ENCODE assay signal across 30 cellular contexts in genomic region chr2:157287160-157287559, GRCh38. TPM values are rescaled to one million over a fixed set of nuclear protein-coding genes. Genes with fewer than 3 reads are reported as not detected.
"Had no signal": no experiment of that assay in that cellular context is flagged by ENCODE, and none has a peak within 500 bp of the region (broad histone marks: within the 10 kb centered on the region; RNA-seq: fewer than 3 reads in every experiment).

No MANE protein-coding gene starts in this region.

- H3K27ac Mint-ChIP-seq: stimulated activated effector memory CD8-positive, alpha-beta T cell treated with anti-CD3 and anti-CD28 coated beads, Interleukin-12 subunit alpha, Interleukin-12 subunit beta, amount 100 ng/mL, for 72 hours; stimulated activated memory B cell treated with anti-CD40 and anti-IgM and Interleukin-4, amounts not matched to agents 10 μg/mL and 1 μg/mL and 100 μg/mL, for 72 hours; stimulated activated naive B cell treated with anti-CD40 and anti-IgM and Interleukin-4, amounts not matched to agents 10 μg/mL and 1 μg/mL and 100 μg/mL, for 72 hours; stimulated activated naive CD8-positive, alpha-beta T cell treated with anti-CD3 and anti-CD28 coated beads, Interleukin-15, amount 100 ng/mL, for 72 hours; stimulated activated naive CD8-positive, alpha-beta T cell treated with anti-CD3 and anti-CD28 coated beads, Interleukin-15, Interleukin-2, amounts not matched to agents 100 ng/mL and 50 ng/mL, for 24 hours; type B pancreatic cell had no signal

- FAIRE-seq: urothelium cell line had no signal

- H3K36me3 ChIP-seq: stomach, suprapubic skin, thoracic aorta, thyroid gland, tibial artery, tibial nerve, transverse colon, upper lobe of left lung, upper lobe of right lung, uterus, vagina had no signal

- H3K4me1 Mint-ChIP-seq: stimulated activated effector memory CD8-positive, alpha-beta T cell treated with anti-CD3 and anti-CD28 coated beads, Interleukin-12 subunit alpha, Interleukin-12 subunit beta, amount 100 ng/mL, for 72 hours; stimulated activated memory B cell treated with anti-CD40 and anti-IgM and Interleukin-4, amounts not matched to agents 10 μg/mL and 1 μg/mL and 100 μg/mL, for 72 hours; stimulated activated naive B cell treated with anti-CD40 and anti-IgM and Interleukin-4, amounts not matched to agents 10 μg/mL and 1 μg/mL and 100 μg/mL, for 72 hours; stimulated activated naive CD8-positive, alpha-beta T cell treated with anti-CD3 and anti-CD28 coated beads, Interleukin-15, amount 100 ng/mL, for 72 hours had no signal

- H3K9me3 ChIP-seq: stomach, suprapubic skin, testis, thoracic aorta, thyroid gland, tibial artery, tibial nerve, transverse colon, upper lobe of left lung, upper lobe of right lung, uterus, vagina had no signal

- H3K4me1 ChIP-seq: suprapubic skin, testis, thyroid gland, tibial nerve, upper lobe of right lung, uterus, vagina had no signal

- H3K27me3 Mint-ChIP-seq: type B pancreatic cell had no signal

- H3K27ac ChIP-seq: stomach, suprapubic skin, testis, thoracic aorta, thyroid gland, tibial artery, tibial nerve, transverse colon, upper lobe of left lung, upper lobe of right lung, uterus, vagina had no signal

- H3K27me3 ChIP-seq: stomach, suprapubic skin, testis, thyroid gland, tibial artery, tibial nerve, transverse colon, upper lobe of left lung, upper lobe of right lung, uterus, vagina had no signal

- DNase-seq: stimulated activated CD4-positive, alpha-beta T cell treated with anti-CD3 and anti-CD28 coated beads, Interleukin-2, amount 100 ng/mL, for 48 hours; stimulated activated CD4-positive, alpha-beta T cell treated with anti-CD3 and anti-CD28 coated beads, Interleukin-4, amount 100 ng/mL, for 1 hour; stimulated activated CD4-positive, alpha-beta T cell treated with anti-CD3 and anti-CD28 coated beads, Interleukin-4, amount 100 ng/mL, for 24 hours; stimulated activated CD4-positive, alpha-beta T cell treated with anti-CD3 and anti-CD28 coated beads, Interleukin-4, amount 100 ng/mL, for 4 hours; stimulated activated CD8-positive, alpha-beta memory T cell treated with anti-CD3 and anti-CD28 coated beads, Interleukin-4, amount 100 ng/mL, for 48 hours; stimulated activated naive B cell treated with anti-CD40 and anti-IgM and Interleukin-4, amounts not matched to agents 10 μg/mL and 1 μg/mL and 100 μg/mL, for 72 hours; stimulated activated naive CD4-positive, alpha-beta T cell; stimulated activated naive CD4-positive, alpha-beta T cell treated with Interleukin-2 at 50 U/mL for 16 hours; stimulated activated naive CD8-positive, alpha-beta T cell treated with anti-CD3 and anti-CD28 coated beads, Interleukin-15, amount 100 ng/mL, for 72 hours; stimulated activated naive CD8-positive, alpha-beta T cell treated with anti-CD3 and anti-CD28 coated beads, Interleukin-15, Interleukin-2, amounts not matched to agents 100 U/mL and 50 U/mL, for 24 hours; stomach; substantia nigra; testis; thyroid gland; tibial artery; transverse colon; trophoblast cell; upper lobe of right lung; uterus had no signal

- H3K36me3 Mint-ChIP-seq: stimulated activated effector memory CD8-positive, alpha-beta T cell treated with anti-CD3 and anti-CD28 coated beads, Interleukin-12 subunit alpha, Interleukin-12 subunit beta, amount 100 ng/mL, for 72 hours; stimulated activated memory B cell treated with anti-CD40 and anti-IgM and Interleukin-4, amounts not matched to agents 10 μg/mL and 1 μg/mL and 100 μg/mL, for 72 hours; stimulated activated naive B cell treated with anti-CD40 and anti-IgM and Interleukin-4, amounts not matched to agents 10 μg/mL and 1 μg/mL and 100 μg/mL, for 72 hours; type B pancreatic cell had no signal

- H3K4me3 ChIP-seq: stomach, suprapubic skin, testis, thoracic aorta, thyroid gland, tibial artery, tibial nerve, transverse colon, upper lobe of left lung, upper lobe of right lung, uterus, vagina had no signal

- H3K4me3 Mint-ChIP-seq: stimulated activated effector memory CD8-positive, alpha-beta T cell treated with anti-CD3 and anti-CD28 coated beads, Interleukin-12 subunit alpha, Interleukin-12 subunit beta, amount 100 ng/mL, for 72 hours; stimulated activated memory B cell treated with anti-CD40 and anti-IgM and Interleukin-4, amounts not matched to agents 10 μg/mL and 1 μg/mL and 100 μg/mL, for 72 hours; stimulated activated naive B cell treated with anti-CD40 and anti-IgM and Interleukin-4, amounts not matched to agents 10 μg/mL and 1 μg/mL and 100 μg/mL, for 72 hours; stimulated activated naive CD8-positive, alpha-beta T cell treated with anti-CD3 and anti-CD28 coated beads, Interleukin-15, amount 100 ng/mL, for 72 hours; stimulated activated naive CD8-positive, alpha-beta T cell treated with anti-CD3 and anti-CD28 coated beads, Interleukin-15, Interleukin-2, amounts not matched to agents 100 ng/mL and 50 ng/mL, for 24 hours; type B pancreatic cell had no signal

- H3K9me3 Mint-ChIP-seq: stimulated activated effector memory CD8-positive, alpha-beta T cell treated with anti-CD3 and anti-CD28 coated beads, Interleukin-12 subunit alpha, Interleukin-12 subunit beta, amount 100 ng/mL, for 72 hours; stimulated activated memory B cell treated with anti-CD40 and anti-IgM and Interleukin-4, amounts not matched to agents 10 μg/mL and 1 μg/mL and 100 μg/mL, for 72 hours; stimulated activated naive B cell treated with anti-CD40 and anti-IgM and Interleukin-4, amounts not matched to agents 10 μg/mL and 1 μg/mL and 100 μg/mL, for 72 hours; stimulated activated naive CD8-positive, alpha-beta T cell treated with anti-CD3 and anti-CD28 coated beads, Interleukin-15, amount 100 ng/mL, for 72 hours; stimulated activated naive CD8-positive, alpha-beta T cell treated with anti-CD3 and anti-CD28 coated beads, Interleukin-15, Interleukin-2, amounts not matched to agents 100 ng/mL and 50 ng/mL, for 24 hours; type B pancreatic cell had no signal

- ATAC-seq: stimulated activated effector memory CD8-positive, alpha-beta T cell treated with anti-CD3 and anti-CD28 coated beads, Interleukin-12 subunit alpha, Interleukin-12 subunit beta, amount 100 ng/mL, for 72 hours; stimulated activated memory B cell treated with anti-CD40 and anti-IgM and Interleukin-4, amounts not matched to agents 10 μg/mL and 1 μg/mL and 100 μg/mL, for 72 hours; stimulated activated naive B cell treated with anti-CD40 and anti-IgM and Interleukin-4, amounts not matched to agents 10 μg/mL and 1 μg/mL and 100 μg/mL, for 72 hours; stimulated activated naive CD8-positive, alpha-beta T cell treated with anti-CD3 and anti-CD28 coated beads, Interleukin-15, amount 100 ng/mL, for 72 hours; stimulated activated naive CD8-positive, alpha-beta T cell treated with anti-CD3 and anti-CD28 coated beads, Interleukin-15, Interleukin-2, amounts not matched to agents 100 U/mL and 50 U/mL, for 24 hours; upper lobe of right lung had no signal

RNA-seq across cellular contexts. Expression of gene ERMN, which starts 38.5 kb away (rescaled TPM):
- total RNA-seq: urinary bladder, vagina had no signal
